Comparison of ENCODE assay signal across 22 cellular contexts in the genomic region with DNA sequence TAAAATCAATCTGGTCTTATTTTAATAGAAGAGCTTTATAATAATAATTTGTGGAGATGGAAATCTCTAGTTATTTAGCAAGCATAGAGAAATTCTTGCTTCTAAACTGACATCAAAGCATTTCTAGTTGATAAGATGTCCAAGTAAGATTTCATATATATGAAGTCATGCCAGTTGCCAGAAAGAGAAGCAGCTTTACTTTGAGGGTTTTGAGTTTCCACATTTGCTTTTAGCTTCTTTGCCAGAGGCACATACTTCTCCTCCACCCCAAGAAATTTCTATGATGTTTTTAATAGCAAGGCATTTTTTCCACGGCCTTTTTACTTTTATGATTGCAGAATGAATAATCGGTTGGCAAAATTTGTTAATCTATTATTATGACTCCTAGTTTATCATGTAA.
"Had no signal": no experiment of that assay in that cellular context is flagged by ENCODE, and none has a peak within 500 bp of the region (broad histone marks: within the 10 kb centered on the region; RNA-seq: fewer than 3 reads in every experiment).

No MANE protein-coding gene starts in this region.

- H3K9me3 Mint-ChIP-seq: activated CD4-positive, alpha-beta memory T cell treated with anti-CD3 and anti-CD28 coated beads for 36 hours; activated CD4-positive, alpha-beta T cell treated with anti-CD3 and anti-CD28 coated beads, Interleukin-2, amount 10 ng/mL, durations not matched to agents 7 days and 5 days; activated naive CD4-positive, alpha-beta T cell treated with anti-CD3 and anti-CD28 coated beads for 36 hours; activated T-helper 17 cell treated with anti-CD3 and anti-CD28 coated beads, Interleukin-2, amount 50 U/mL, for 72 hours had no signal

- H3K4me1 Mint-ChIP-seq: activated T-helper 17 cell treated with anti-CD3 and anti-CD28 coated beads, Interleukin-2, amount 50 U/mL, for 72 hours had no signal

- H3K9me3 ChIP-seq: SK-N-SH had no signal

- H3K36me3 Mint-ChIP-seq: activated CD4-positive, alpha-beta memory T cell treated with anti-CD3 and anti-CD28 coated beads for 36 hours had no signal

- DNase-seq: activated CD4-positive, alpha-beta T cell treated with anti-CD3 and anti-CD28 coated beads, Interleukin-2, amount 10 ng/mL, durations not matched to agents 7 days and 5 days; activated CD4-positive, CD25-positive, alpha-beta regulatory T cell; activated CD8-positive, alpha-beta memory T cell treated with anti-CD3 and anti-CD28 coated beads for 24 hours; activated gamma-delta T cell; activated naive CD4-positive, alpha-beta T cell treated with anti-CD3 and anti-CD28 coated beads for 36 hours; activated T-cell treated with anti-CD3 and anti-CD28 coated beads, Interleukin-2, amount 50 U/mL, for 48 hours; anterior cingulate cortex; cerebellar nuclear complex; NCI-H1048; NCI-H146; NCI-H1930; NCI-H2171; NCI-H2227 treated with DMSO at 0.1 percent for 48 hours; NCI-H510A; NCI-H526 treated with DMSO at 0.1 percent for 48 hours; NK-92 treated with Interleukin-12 subunit alpha and Interleukin-12 subunit beta, amount 100 ng/mL, for 24 hours; SIG-M5; SK-N-SH had no signal

- H3K27me3 Mint-ChIP-seq: activated CD4-positive, alpha-beta memory T cell treated with anti-CD3 and anti-CD28 coated beads for 36 hours had no signal

- H3K27ac ChIP-seq: VCaP had no signal

- H3K9ac ChIP-seq: SK-N-SH had no signal

- H3K27ac Mint-ChIP-seq: activated CD4-positive, alpha-beta memory T cell treated with anti-CD3 and anti-CD28 coated beads for 36 hours; activated CD4-positive, alpha-beta T cell treated with anti-CD3 and anti-CD28 coated beads, Interleukin-2, amount 10 ng/mL, durations not matched to agents 7 days and 5 days; activated naive CD4-positive, alpha-beta T cell treated with anti-CD3 and anti-CD28 coated beads for 36 hours; activated naive CD8-positive, alpha-beta T cell; activated T-helper 17 cell treated with anti-CD3 and anti-CD28 coated beads, Interleukin-2, amount 50 U/mL, for 72 hours had no signal

- H3K4me2 ChIP-seq: SK-N-SH had no signal

- H3K9me2 ChIP-seq: SK-N-SH had no signal

- H3K4me3 Mint-ChIP-seq: activated CD4-positive, alpha-beta memory T cell treated with anti-CD3 and anti-CD28 coated beads for 36 hours; activated CD4-positive, alpha-beta T cell treated with anti-CD3 and anti-CD28 coated beads, Interleukin-2, amount 10 ng/mL, durations not matched to agents 7 days and 5 days; activated naive CD4-positive, alpha-beta T cell treated with anti-CD3 and anti-CD28 coated beads for 36 hours; activated naive CD8-positive, alpha-beta T cell; activated T-helper 17 cell treated with anti-CD3 and anti-CD28 coated beads, Interleukin-2, amount 50 U/mL, for 72 hours had no signal
